Comparison of ENCODE assay signal across 8 cellular contexts in the genomic region with DNA sequence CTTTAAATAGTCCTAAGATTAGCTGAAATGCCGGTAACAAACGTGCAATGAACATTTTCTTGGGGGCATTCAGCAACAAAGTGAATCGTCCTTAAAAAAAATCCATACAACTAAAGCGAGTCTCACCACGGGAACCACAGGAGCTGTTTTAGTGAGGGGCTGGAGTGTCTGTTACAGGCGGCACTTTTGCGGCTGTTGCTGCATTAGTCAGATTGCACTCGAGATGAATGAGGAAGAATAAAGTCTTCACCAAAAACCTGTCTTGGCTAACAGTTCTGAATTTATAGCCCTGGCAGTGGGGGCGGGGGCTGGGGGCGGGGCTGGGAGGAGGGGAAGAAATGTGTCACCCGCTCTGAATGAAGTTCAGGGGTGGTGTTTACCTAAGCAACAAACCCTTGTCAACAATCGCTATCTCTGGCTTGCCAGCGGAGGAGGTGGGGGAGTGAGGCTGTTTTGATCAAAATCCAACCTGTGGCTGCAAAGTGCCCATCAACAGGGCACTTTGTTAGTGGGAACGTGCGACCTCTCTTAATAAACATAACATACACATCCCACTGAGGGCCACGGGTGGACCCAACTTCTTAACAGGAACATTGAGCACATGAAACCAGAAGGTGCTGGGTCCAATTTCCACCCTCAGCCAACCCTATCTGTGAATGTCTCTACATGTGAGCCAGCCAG. TPM values are rescaled to one million over a fixed set of nuclear protein-coding genes. Genes with fewer than 3 reads are reported as not detected.
DNase-seq lines count a peak whose midpoint lies in the region; ATAC-seq and TF ChIP-seq lines count a peak whose summit lies in the region.

No MANE protein-coding gene starts in this region.

- H3K9me3 ChIP-seq in CD4-positive, alpha-beta memory T cell (ENCODE audit: control insufficient read depth in 1 of 2, low read length in 2 of 2): no peaks in the 10 kb centered on the region
- no peaks in the 10 kb centered on the region for H3K9me3 ChIP-seq in osteoblast (ENCODE audit: low read depth, low read length)

- no peaks in the 10 kb centered on the region for H3K79me2 ChIP-seq in osteoblast (ENCODE audit: insufficient read depth, low read length)

- peak overlapping the region in 7 of 8 donors; percentile 44 to 80 (median 64) for H3K4me3 Mint-ChIP-seq in CD4-positive, alpha-beta memory T cell
- no peak overlapping the region for H3K4me3 Mint-ChIP-seq in activated CD4-positive, alpha-beta memory T cell treated with anti-CD3 and anti-CD28 coated beads for 36 hours
- H3K4me3 Mint-ChIP-seq in endothelial cell (ENCODE audit: unreplicated experiment): no peak overlapping the region

- H3K4me2 ChIP-seq in osteoblast (ENCODE audit: insufficient read depth, low read length): peak overlapping the region; percentile 25

- H2AFZ ChIP-seq in osteoblast (ENCODE audit: low read length): no peak overlapping the region

- no peak overlapping the region for H3K4me3 ChIP-seq in CD4-positive, alpha-beta memory T cell (ENCODE audit: low read length in 2 of 2)
- H3K4me3 ChIP-seq in osteoblast (ENCODE audit: insufficient read depth, low read length) (no peak overlapping the region), urinary bladder (ENCODE audit: low read depth, low read length) (no peak overlapping the region)

- POLR2A ChIA-PET in CD4-positive, alpha-beta memory T cell (lab: Charles Lee; ENCODE audit: partially characterized antibody): no interaction called here
- POLR2A ChIA-PET in activated CD4-positive, alpha-beta memory T cell treated with anti-CD3 and anti-CD28 coated beads for 36 hours (lab: Charles Lee): no interaction called here

- H4K20me1 ChIP-seq in osteoblast (ENCODE audit: insufficient read depth, low read length): no peaks in the 10 kb centered on the region

- CTCF ChIA-PET in CD4-positive, alpha-beta memory T cell (lab: Charles Lee; ENCODE audit: partially characterized antibody): interaction anchor here (1.2 kb wide), 1 partner anchor 17 kb away, joined by 3 read pairs; no protein-coding TSS in a partner anchor
- CTCF ChIA-PET in activated CD4-positive, alpha-beta memory T cell treated with anti-CD3 and anti-CD28 coated beads for 36 hours (lab: Charles Lee): interaction anchor here (0.8 to 1.6 kb wide), 2 partner anchors 60 to 98 kb away, joined by 3 to 5 read pairs; no protein-coding TSS in a partner anchor

- peaks cover 41% of the 10 kb centered on the region for H3K4me1 ChIP-seq in CD4-positive, alpha-beta memory T cell (ENCODE audit: insufficient read depth, low read length)
- peaks cover 36% of the 10 kb centered on the region for H3K4me1 ChIP-seq in osteoblast (ENCODE audit: insufficient read depth, low read length)
- H3K4me1 ChIP-seq in urinary bladder (ENCODE audit: insufficient read depth): peaks cover under 1% of the 10 kb centered on the region

- H3K9me3 Mint-ChIP-seq in CD4-positive, alpha-beta memory T cell: peaks cover 0 to 3% (median 0%) of the 10 kb centered on the region in 8 donors
- H3K9me3 Mint-ChIP-seq in activated CD4-positive, alpha-beta memory T cell treated with anti-CD3 and anti-CD28 coated beads for 36 hours: no peaks in the 10 kb centered on the region
- peaks cover 4% of the 10 kb centered on the region for H3K9me3 Mint-ChIP-seq in endothelial cell (ENCODE audit: unreplicated experiment)

- H3K36me3 Mint-ChIP-seq in CD4-positive, alpha-beta memory T cell: peaks cover 0 to 5% of the 10 kb centered on the region in 2 donors
- H3K36me3 Mint-ChIP-seq in activated CD4-positive, alpha-beta memory T cell treated with anti-CD3 and anti-CD28 coated beads for 36 hours: no peaks in the 10 kb centered on the region
- H3K36me3 Mint-ChIP-seq in endothelial cell (ENCODE audit: low read depth, unreplicated experiment): no peaks in the 10 kb centered on the region

- H3K27me3 ChIP-seq in CD4-positive, alpha-beta memory T cell (ENCODE audit: insufficient read depth, low read length): no peaks in the 10 kb centered on the region
- no peaks in the 10 kb centered on the region for H3K27me3 ChIP-seq in osteoblast (ENCODE audit: insufficient read depth, low read length)

- intact Hi-C loops in CD4-positive, alpha-beta memory T cell (cut with micrococcal nuclease): loop anchor here (5.0 kb wide), 1 partner anchor 41 kb away; no protein-coding TSS in a partner anchor
- intact Hi-C loops in activated CD4-positive, alpha-beta memory T cell treated with anti-CD3 and anti-CD28 coated beads for 36 hours (cut with micrococcal nuclease): no loop called here

- no peaks in the 10 kb centered on the region for H3K36me3 ChIP-seq in CD4-positive, alpha-beta memory T cell (ENCODE audit: insufficient read depth, low read length)
- H3K36me3 ChIP-seq in osteoblast (ENCODE audit: insufficient read depth, low read length): no peaks in the 10 kb centered on the region
- no peaks in the 10 kb centered on the region for H3K36me3 ChIP-seq in urinary bladder (ENCODE audit: insufficient read depth)

- peak; percentile 58 to 82 (median 66) for DNase-seq in CD4-positive, alpha-beta memory T cell
- peak; percentile 57 for DNase-seq in NCI-H1436 treated with DMSO at 0.1 percent for 48 hours (lab: John Stamatoyannopoulos, UW)
- peak; percentile 76 for DNase-seq in activated CD4-positive, alpha-beta memory T cell treated with anti-CD3 and anti-CD28 coated beads for 36 hours
- DNase-seq in endothelial cell (ENCODE audit: low spot score): peak; percentile 37
- DNase-seq in osteoblast (ENCODE audit: insufficient read length, low spot score, missing footprints): peak; percentile 69

- no peaks in the 10 kb centered on the region for H3K27me3 Mint-ChIP-seq in CD4-positive, alpha-beta memory T cell
- peaks cover 1% of the 10 kb centered on the region for H3K27me3 Mint-ChIP-seq in activated CD4-positive, alpha-beta memory T cell treated with anti-CD3 and anti-CD28 coated beads for 36 hours
- peaks cover 3% of the 10 kb centered on the region for H3K27me3 Mint-ChIP-seq in endothelial cell (ENCODE audit: unreplicated experiment)

- 7% methylated on average over 16 of the region's 16 CpGs for WGBS in urinary bladder

- peak overlapping the region; percentile 86 to 94 (median 90) for H3K27ac Mint-ChIP-seq in CD4-positive, alpha-beta memory T cell
- no peak overlapping the region for H3K27ac Mint-ChIP-seq in activated CD4-positive, alpha-beta memory T cell treated with anti-CD3 and anti-CD28 coated beads for 36 hours
- peak overlapping the region; percentile 94 for H3K27ac Mint-ChIP-seq in endothelial cell (ENCODE audit: unreplicated experiment)

- ATAC-seq in GM18498 (IDR thresholded peaks at IDR 0.05; ENCODE audit: unreplicated experiment): no peak
- ATAC-seq in HG02678 (IDR thresholded peaks at IDR 0.05; ENCODE audit: unreplicated experiment): no peak

- H3K27ac ChIP-seq in CD4-positive, alpha-beta memory T cell (ENCODE audit: low read depth, low read length): peak overlapping the region; percentile 46
- H3K27ac ChIP-seq in osteoblast (ENCODE audit: low read depth, low read length) (peak overlapping the region; percentile 76), urinary bladder (ENCODE audit: low read depth) (peak overlapping the region; percentile 80)

- TF ChIP-seq CTCF in endothelial cell (IDR thresholded peaks at IDR 0.05; ENCODE audit: unreplicated experiment) (no peak), osteoblast (IDR thresholded peaks at IDR 0.05; ENCODE audit: extremely low read depth, low read depth, low read length) (no peak)

- peaks cover 35 to 77% (median 46%) of the 10 kb centered on the region in 4 donors for H3K4me1 Mint-ChIP-seq in CD4-positive, alpha-beta memory T cell
- peaks cover 41% of the 10 kb centered on the region for H3K4me1 Mint-ChIP-seq in activated CD4-positive, alpha-beta memory T cell treated with anti-CD3 and anti-CD28 coated beads for 36 hours (ENCODE audit: low read depth)
- H3K4me1 Mint-ChIP-seq in endothelial cell (ENCODE audit: unreplicated experiment): peaks cover 15% of the 10 kb centered on the region

RNA-seq across cellular contexts. Expression of gene RFX2, which starts 44.5 kb away (rescaled TPM):
- total RNA-seq in CD4-positive, alpha-beta memory T cell: 1 to 10 TPM; 5.6 to 6.7 TPM
- polyA plus RNA-seq in CD4-positive, alpha-beta memory T cell: 1 to 10 TPM; 3.6 to 6.0 TPM
- 1 to 10 TPM; 6.5 to 7.9 TPM for total RNA-seq in activated CD4-positive, alpha-beta memory T cell treated with anti-CD3 and anti-CD28 coated beads for 36 hours
- total RNA-seq in endothelial cell (ENCODE audit: unreplicated experiment) (1.2 TPM), osteoblast (3.8 and 6.2 TPM in 2 replicates), urinary bladder (13.4 TPM)
- 12.8 TPM for polyA plus RNA-seq in urinary bladder

Comparison
In these comparisons a context has a peak if more than half of its experiments do, and no peak if none do; other contexts are left out.
1. H3K4me3 Mint-ChIP-seq: peak in CD4-positive, alpha-beta memory T cell (7 of 8); none in activated CD4-positive, alpha-beta memory T cell treated with anti-CD3 and anti-CD28 coated beads for 36 hours (single experiment) and endothelial cell (single experiment).
2. Peak in every context shown above with its lines, with median percentiles within 50 percentile points of each other: DNase-seq and H3K27ac ChIP-seq.